25 cellular contexts compared by ENCODE assay signal in genomic region chr1:13869172-13869797, GRCh38.
"Had no signal": no experiment of that assay in that cellular context is flagged by ENCODE, and none has a peak within 500 bp of the region (broad histone marks: within the 10 kb centered on the region; RNA-seq: fewer than 3 reads in every experiment).

No MANE protein-coding gene starts in this region.

- DNase-seq: effector CD8-positive, alpha-beta T cell; endodermal cell; foreskin fibroblast; gastrocnemius medialis; head of caudate nucleus; left cardiac atrium; left lung; mesenchymal stem cell; midbrain; naive thymus-derived CD4-positive, alpha-beta T cell; ovary; posterior cingulate gyrus; psoas muscle; right cardiac atrium; sigmoid colon; stimulated activated CD4-positive, alpha-beta T cell treated with anti-CD3 and anti-CD28 coated beads, Interleukin-2, amount 100 ng/mL, for 24 hours; stimulated activated CD4-positive, alpha-beta T cell treated with anti-CD3 and anti-CD28 coated beads, Interleukin-4, amount 100 ng/mL, for 24 hours; stimulated activated naive CD4-positive, alpha-beta T cell treated with Interleukin-2 at 50 U/mL for 16 hours; stomach; thyroid gland; trophoblast cell had no signal

- H3K4me3 ChIP-seq: gastrocnemius medialis, left lung, neural progenitor cell, ovary, psoas muscle, sigmoid colon, stomach, thyroid gland, vagina had no signal

- ATAC-seq: esophagus mucosa; gastrocnemius medialis; left cardiac atrium; left lung; naive thymus-derived CD4-positive, alpha-beta T cell; psoas muscle; right cardiac atrium; stimulated activated effector memory CD8-positive, alpha-beta T cell treated with anti-CD3 and anti-CD28 coated beads, Interleukin-12 subunit alpha, Interleukin-12 subunit beta, amount 100 ng/mL, for 72 hours had no signal
